18 cellular contexts compared by ENCODE assay signal in genomic region chr18:76647322-76647721, GRCh38.
DNase-seq lines count a peak whose midpoint lies in the region; ATAC-seq and TF ChIP-seq lines count a peak whose summit lies in the region.
"Had no signal": no experiment of that assay in that cellular context is flagged by ENCODE, and none has a peak within 500 bp of the region (broad histone marks: within the 10 kb centered on the region; RNA-seq: fewer than 3 reads in every experiment).

No MANE protein-coding gene starts in this region.

- peak overlapping the region; percentile 83 for H3K18ac ChIP-seq in neuronal stem cell (ENCODE audit: low read length)

- H3K4me2 ChIP-seq in neuronal stem cell (ENCODE audit: insufficient read depth, low read length, poor library complexity, severe bottlenecking), result no peak overlapping the region
- H3K4me2 ChIP-seq: BLaER1 had no signal

- no CpG with 5 or more reads among the region's 11 CpGs for WGBS in neuronal stem cell (ENCODE audit: extremely low coverage in 2 of 2, insufficient read length in 2 of 2, insufficient replicate concordance in 1 of 2), 2 donors

- intact Hi-C loops in Panc1 (cut with micrococcal nuclease; ENCODE audit: unreplicated experiment), result no loop called here
- intact Hi-C loops in activated CD4-positive, alpha-beta memory T cell treated with anti-CD3 and anti-CD28 coated beads for 36 hours (cut with micrococcal nuclease), result no loop called here

- H3K27me3 ChIP-seq in Panc1 (ENCODE audit: control insufficient read depth, insufficient read depth, low read length), result peaks cover 18% of the 10 kb centered on the region
- no peaks in the 10 kb centered on the region for H3K27me3 ChIP-seq in neuronal stem cell (ENCODE audit: control insufficient read depth in 3 of 3, insufficient read depth in 3 of 3, low read depth in 1 of 3, low read length in 3 of 3)
- H3K27me3 ChIP-seq: BLaER1 had no signal

- H3K79me1 ChIP-seq in neuronal stem cell (ENCODE audit: low read depth, low read length), result no peaks in the 10 kb centered on the region

- H3K14ac ChIP-seq in neuronal stem cell (ENCODE audit: low read length), result peak overlapping the region; percentile 89

- no peak overlapping the region for H3K4me3 Mint-ChIP-seq in activated CD4-positive, alpha-beta memory T cell treated with anti-CD3 and anti-CD28 coated beads for 36 hours
- H3K4me3 Mint-ChIP-seq: CD14-positive monocyte; CD4-positive, alpha-beta memory T cell; IgD-negative memory B cell had no signal

- H3K9me3 ChIP-seq in HEK293 (ENCODE audit: control insufficient read depth, insufficient read depth, low read depth, low read length) (no peaks in the 10 kb centered on the region), Panc1 (ENCODE audit: control insufficient read depth, insufficient read depth, low read depth, low read length) (no peaks in the 10 kb centered on the region), neuronal stem cell (replicated peaks in 1 of 2; ENCODE audit: control insufficient read depth in 2 of 2, insufficient read depth in 1 of 2, low read depth in 1 of 2, low read length in 2 of 2) (no peaks in the 10 kb centered on the region)
- H3K9me3 ChIP-seq: BLaER1, HAP-1 had no signal

- H2AK5ac ChIP-seq in neuronal stem cell (ENCODE audit: low read depth, low read length), result no peak overlapping the region

- H3K36me3 Mint-ChIP-seq in activated CD4-positive, alpha-beta memory T cell treated with anti-CD3 and anti-CD28 coated beads for 36 hours, result no peaks in the 10 kb centered on the region
- H3K36me3 Mint-ChIP-seq: CD14-positive monocyte; CD4-positive, alpha-beta memory T cell; IgD-negative memory B cell had no signal

- H3K36me3 ChIP-seq in HEK293 (ENCODE audit: control insufficient read depth in 2 of 2, insufficient read depth in 1 of 2, low read length in 2 of 2) (no peaks in the 10 kb centered on the region), Panc1 (ENCODE audit: control insufficient read depth, insufficient read depth, low read length) (no peaks in the 10 kb centered on the region), neuronal stem cell (replicated peaks in 1 of 2; ENCODE audit: control insufficient read depth in 2 of 2, insufficient read depth in 2 of 2, low read length in 2 of 2) (no peaks in the 10 kb centered on the region)
- H3K36me3 ChIP-seq: BLaER1, HAP-1 had no signal

- in situ Hi-C loops in Panc1 (cut with HindIII; ENCODE audit: low pct_unique_long_range_greater_than_20kb, low sequenced_read_pairs), result no loop called here

- H3K9me3 Mint-ChIP-seq in activated CD4-positive, alpha-beta memory T cell treated with anti-CD3 and anti-CD28 coated beads for 36 hours, result no peaks in the 10 kb centered on the region
- H3K9me3 Mint-ChIP-seq: CD4-positive, alpha-beta memory T cell; IgD-negative memory B cell had no signal

- no peak overlapping the region for H2BK120ac ChIP-seq in neuronal stem cell (ENCODE audit: low read depth, low read length)

- no TSS peak for BruUV-seq in Panc1 (replicated peaks; lab: Mats Ljungman, UMichigan)

- DNase-seq in NCI-H82 (lab: John Stamatoyannopoulos, UW), result peak; percentile 11
- DNase-seq in NCI-H82 treated with DMSO at 0.1 percent for 48 hours (lab: John Stamatoyannopoulos, UW; ENCODE audit: unreplicated experiment), result no peak
- no peak for DNase-seq in Panc1 (ENCODE audit: low read depth, low spot score)
- DNase-seq in neuronal stem cell (ENCODE audit: low spot score), result no peak
- no peak for DNase-seq in activated CD4-positive, alpha-beta memory T cell treated with anti-CD3 and anti-CD28 coated beads for 36 hours
- DNase-seq in NCI-H1105 treated with DMSO at 0.1 percent for 48 hours (lab: John Stamatoyannopoulos, UW), result no peak
- DNase-seq: 8988T; CD4-positive, alpha-beta memory T cell; DMS53; DND-41; EL had no signal

- H3K27me3 Mint-ChIP-seq in activated CD4-positive, alpha-beta memory T cell treated with anti-CD3 and anti-CD28 coated beads for 36 hours, result peaks cover 13% of the 10 kb centered on the region

- H3K4me1 ChIP-seq in HEK293 (ENCODE audit: control insufficient read depth, insufficient read depth, low read length) (no peaks in the 10 kb centered on the region), Panc1 (ENCODE audit: control insufficient read depth, insufficient read depth, low read length) (no peaks in the 10 kb centered on the region), neuronal stem cell (ENCODE audit: control insufficient read depth in 2 of 2, insufficient read depth in 1 of 2, low read depth in 1 of 2, low read length in 2 of 2) (no peaks in the 10 kb centered on the region)
- H3K4me1 ChIP-seq: BLaER1, HAP-1 had no signal

- no peak overlapping the region for H2AFZ ChIP-seq in neuronal stem cell (ENCODE audit: low read length)

- no peak for TF ChIP-seq CTCF in HEK293 (tag by site-specific recombination; IDR thresholded peaks at IDR 0.05)
- no peak for TF ChIP-seq CTCF in Panc1 (IDR thresholded peaks at IDR 0.05)

- H3K4ac ChIP-seq in neuronal stem cell (ENCODE audit: low read length), result no peak overlapping the region

- no peak overlapping the region for H3K4me3 ChIP-seq in HEK293 (ENCODE audit: low read depth, low read length)
- H3K4me3 ChIP-seq in Panc1 (ENCODE audit: low read depth in 2 of 2, low read length in 2 of 2), result no peak overlapping the region
- H3K4me3 ChIP-seq in neuronal stem cell (ENCODE audit: low read length in 2 of 2), result no peak overlapping the region
- H3K4me3 ChIP-seq: BLaER1, GM12878, HAP-1 had no signal

- H3K9ac ChIP-seq in neuronal stem cell (ENCODE audit: low read depth, low read length, poor library complexity), result no peak overlapping the region
- H3K9ac ChIP-seq: BLaER1 had no signal

- peak overlapping the region; percentile 81 for H2BK15ac ChIP-seq in neuronal stem cell (ENCODE audit: low read length)

- no peak overlapping the region for H3K23ac ChIP-seq in neuronal stem cell (ENCODE audit: low read depth, low read length, poor library complexity)

- H2BK12ac ChIP-seq in neuronal stem cell (ENCODE audit: low read length), result peak overlapping the region; percentile 73

- no peak overlapping the region for H4K8ac ChIP-seq in neuronal stem cell (ENCODE audit: low read depth, low read length)

- H3K27ac Mint-ChIP-seq in activated CD4-positive, alpha-beta memory T cell treated with anti-CD3 and anti-CD28 coated beads for 36 hours, result no peak overlapping the region
- H3K27ac Mint-ChIP-seq: CD14-positive monocyte; CD4-positive, alpha-beta memory T cell; IgD-negative memory B cell had no signal

- CTCF ChIA-PET in HEK293 (lab: Yijun Ruan, JAX), result interaction anchor here (0.6 to 1.4 kb wide), 2 partner anchors 10 to 11 kb away, joined by 3 to 6 read pairs; no protein-coding TSS in a partner anchor
- CTCF ChIA-PET in Panc1 (lab: Charles Lee), result interaction anchor here (0.9 to 1.2 kb wide), 2 partner anchors 10 to 23 kb away, joined by 3 to 6 read pairs; no protein-coding TSS in a partner anchor
- CTCF ChIA-PET in activated CD4-positive, alpha-beta memory T cell treated with anti-CD3 and anti-CD28 coated beads for 36 hours (lab: Charles Lee), result no interaction called here

- POLR2A ChIA-PET in HEK293 (lab: Yijun Ruan, JAX) (interaction anchor here (0.6 kb wide), 1 partner anchor 27 kb away, joined by 3 read pairs; no protein-coding TSS in a partner anchor), Panc1 (lab: Charles Lee) (interaction anchor here (0.7 kb wide), 1 partner anchor 1603 kb away, joined by 3 read pairs; no protein-coding TSS in a partner anchor)
- POLR2A ChIA-PET in activated CD4-positive, alpha-beta memory T cell treated with anti-CD3 and anti-CD28 coated beads for 36 hours (lab: Charles Lee), result no interaction called here

- no peak overlapping the region for H2BK5ac ChIP-seq in neuronal stem cell (ENCODE audit: low read length)

- H3K27ac ChIP-seq in HEK293 (ENCODE audit: extremely low read depth, low read depth, low read length) (no peak overlapping the region), Panc1 (ENCODE audit: low read length) (no peak overlapping the region), neuronal stem cell (replicated peaks; ENCODE audit: low read length) (no peak overlapping the region)
- H3K27ac ChIP-seq: BLaER1, HL-60 had no signal

- no peak overlapping the region for H4K91ac ChIP-seq in neuronal stem cell (ENCODE audit: low read depth, low read length, poor library complexity)

- ATAC-seq in Panc1, result peak; percentile 70
- ATAC-seq: GM12878 had no signal

- peaks cover 2% of the 10 kb centered on the region for H3K4me1 Mint-ChIP-seq in activated CD4-positive, alpha-beta memory T cell treated with anti-CD3 and anti-CD28 coated beads for 36 hours (ENCODE audit: low read depth)
- H3K4me1 Mint-ChIP-seq: CD14-positive monocyte; CD4-positive, alpha-beta memory T cell; IgD-negative memory B cell had no signal

TF ChIP-seq in HEK293, 187 proteins besides CTCF, POLR2A, EP300 and RAD21:
- TF ChIP-seq GLIS2 (tag by site-specific recombination; IDR thresholded peaks at IDR 0.05) (0 out of 2 replicates have a peak, but pooled peaks have one; percentile 11), ZNF501 (tag by site-specific recombination; IDR thresholded peaks at IDR 0.05) (no peak)
